9 cellular contexts compared by ENCODE assay signal in the genomic region with DNA sequence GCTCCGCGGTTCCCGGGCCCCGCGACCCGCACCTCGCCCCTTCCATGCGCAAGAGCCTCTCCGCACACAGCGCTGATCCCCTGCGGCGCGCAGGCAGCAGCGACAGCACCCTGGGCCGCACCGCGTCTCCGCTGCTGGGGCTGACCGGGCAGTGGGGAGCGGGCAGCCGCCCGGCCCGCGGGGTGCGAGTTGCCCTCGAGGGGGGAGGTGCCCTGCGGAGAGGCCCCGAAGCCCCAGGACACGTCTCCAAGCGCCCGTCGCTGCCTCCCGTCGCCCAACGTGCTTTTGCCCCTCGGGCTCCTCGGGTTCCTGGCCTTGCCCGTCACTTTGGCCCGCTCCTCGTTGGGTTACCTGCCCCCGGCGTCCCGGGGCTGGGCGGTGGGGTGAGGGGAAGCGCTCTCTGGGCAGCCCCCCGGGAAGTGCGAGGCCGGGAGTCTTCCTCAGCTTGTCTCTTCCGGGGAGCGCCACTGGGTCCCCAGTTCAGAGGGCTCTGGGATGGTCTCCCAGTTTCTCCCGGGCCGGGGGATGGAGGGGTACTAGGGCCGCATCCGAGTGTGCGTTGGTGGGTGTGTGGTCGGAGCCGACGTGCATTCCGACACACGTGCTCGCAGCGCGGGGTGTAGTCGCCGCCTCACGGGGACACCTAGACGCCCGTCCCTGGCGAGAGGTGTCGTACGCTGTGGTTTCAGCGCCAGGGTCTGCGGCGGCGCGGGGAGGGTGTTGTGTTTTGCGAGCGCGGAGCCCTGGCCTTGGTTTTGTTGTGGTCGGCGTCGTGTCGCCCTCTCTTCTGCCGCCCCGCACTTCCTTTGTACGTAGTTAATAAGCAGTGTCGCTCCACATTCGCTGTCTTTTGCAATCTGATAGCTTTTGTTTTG. TPM values are rescaled to one million over a fixed set of nuclear protein-coding genes. Genes with fewer than 3 reads are reported as not detected.
DNase-seq lines count a peak whose midpoint lies in the region; ATAC-seq, FAIRE-seq and TF ChIP-seq lines count a peak whose summit lies in the region.
"Had no signal": no experiment of that assay in that cellular context is flagged by ENCODE, and none has a peak within 500 bp of the region (broad histone marks: within the 10 kb centered on the region; RNA-seq: fewer than 3 reads in every experiment).

No MANE protein-coding gene starts in this region.

- peak overlapping the region; percentile 19 for H3K27ac ChIP-seq in cingulate gyrus (ENCODE audit: low read depth, low read length)
- H3K27ac ChIP-seq in HepG2 (ENCODE audit: extremely low read length, insufficient read depth, low read length): peak overlapping the region; percentile 85
- H3K27ac ChIP-seq: 22Rv1 had no signal

- peaks cover 3% of the 10 kb centered on the region for H3K36me3 Mint-ChIP-seq in activated B cell treated with CpG ODN at 0.5 μM for 24 hours (ENCODE audit: low read depth)

- intact Hi-C loops in activated B cell treated with CpG ODN at 0.5 μM for 24 hours (cut with micrococcal nuclease): loop anchor here (1.0 to 10.0 kb wide), 7 partner anchors 9 to 1952 kb away; partner anchors contain the start of genes ADAMTS17, ASB7, LINS1 and LRRC28
- intact Hi-C loops in HepG2 (cut with micrococcal nuclease; ENCODE audit: unreplicated experiment): loop anchor here (2.0 to 5.0 kb wide), 2 partner anchors 77 to 131 kb away; no protein-coding TSS in a partner anchor

- CTCF ChIA-PET in activated B cell treated with CpG ODN at 0.5 μM for 24 hours (lab: Charles Lee): no interaction called here
- CTCF ChIA-PET in HepG2 (lab: Yijun Ruan, JAX; ENCODE audit: low intra/inter-chr PET ratio, low total read pairs): no interaction called here

- POLR2A ChIA-PET in activated B cell treated with CpG ODN at 0.5 μM for 24 hours (lab: Charles Lee) (interaction anchor here (1.0 kb wide), 1 partner anchor 201 kb away, joined by 3 read pairs; no protein-coding TSS in a partner anchor), HepG2 (lab: Yijun Ruan, JAX) (no interaction called here)

- peaks cover 44% of the 10 kb centered on the region for H3K4me1 ChIP-seq in HepG2 (ENCODE audit: insufficient read depth, low read length)

- H3K4me3 Mint-ChIP-seq in activated B cell treated with CpG ODN at 0.5 μM for 24 hours: peak overlapping the region; percentile 85

- ATAC-seq in activated B cell treated with CpG ODN at 0.5 μM for 24 hours (ENCODE audit: low read depth) (no peak), HepG2 (peak; percentile 59), HG03139 (IDR thresholded peaks at IDR 0.05; ENCODE audit: unreplicated experiment) (no peak), HG02759 (IDR thresholded peaks at IDR 0.05; ENCODE audit: unreplicated experiment) (no peak)

- H3K36me3 ChIP-seq in HepG2 (replicated peaks in 1 of 2; ENCODE audit: control insufficient read depth in 1 of 2, insufficient read depth in 2 of 2, low read length in 2 of 2): no peaks in the 10 kb centered on the region

- no TSS peak for BruUV-seq in HepG2 (replicated peaks; lab: Mats Ljungman, UMichigan)

- no CpG with 5 or more reads among the region's 88 CpGs for WGBS in HepG2 (ENCODE audit: low lambda C conversion rate)

- peak; percentile 27; the same call in 1 of the 2 replicates for TF ChIP-seq RAD21 in HepG2 (CRISPR knock-in tag; IDR thresholded peaks at IDR 0.05)

- H2AFZ ChIP-seq in HepG2 (ENCODE audit: low read length): no peak overlapping the region

- peaks cover 25% of the 10 kb centered on the region for H3K4me1 Mint-ChIP-seq in activated B cell treated with CpG ODN at 0.5 μM for 24 hours

- peak overlapping the region; percentile 83 to 94 (median 91) for H3K4me3 ChIP-seq in HepG2 (replicated peaks in 1 of 3; ENCODE audit: insufficient read depth in 1 of 3, low read depth in 2 of 3, low read length in 3 of 3)

- peaks cover 61% of the 10 kb centered on the region for H3K79me2 ChIP-seq in HepG2 (ENCODE audit: insufficient read depth, low read length)

- TF ChIP-seq CTCF in activated B cell treated with CpG ODN at 0.5 μM for 24 hours (IDR thresholded peaks at IDR 0.05) (no peak), HepG2 (CRISPR knock-in tag; IDR thresholded peaks at IDR 0.05) (peak; percentile 22; the same call in 1 of the 2 replicates)

- H3K9ac ChIP-seq in HepG2 (ENCODE audit: insufficient read depth, low read depth, low read length): peak overlapping the region; percentile 87

- peaks cover 31% of the 10 kb centered on the region for H3K27me3 Mint-ChIP-seq in activated B cell treated with CpG ODN at 0.5 μM for 24 hours

- peak overlapping the region; percentile 92 for H3K4me2 ChIP-seq in HepG2 (ENCODE audit: low read depth, low read length)

- DNase-seq in DMS 273 (lab: John Stamatoyannopoulos, UW; ENCODE audit: unreplicated experiment) (peak; percentile 50), DMS 273 treated with DMSO at 0.1 percent for 48 hours (lab: John Stamatoyannopoulos, UW) (no peak), activated B cell treated with CpG ODN at 0.5 μM for 24 hours (peak; percentile 42), HepG2 (ENCODE audit: low spot score) (peak; percentile 48)
- DNase-seq in stimulated activated CD4-positive, alpha-beta T cell treated with anti-CD3 and anti-CD28 coated beads, TNF-alpha, amount 100 ng/mL, for 4 hours (ENCODE audit: low read depth in 3 of 3): peak; percentile 14 to 39 (median 23)

- H4K20me1 ChIP-seq in HepG2 (ENCODE audit: insufficient read depth, low read length): peaks cover 37% of the 10 kb centered on the region

- FAIRE-seq in HepG2 (lab: Jason Lieb, UNC): no peak

- TF ChIP-seq EP300 in HepG2 (IDR thresholded peaks at IDR 0.05; ENCODE audit: low read depth in 2 of 2, low read length in 2 of 2): no peak
- peak; percentile 26; the same call in 1 of the 2 replicates for TF ChIP-seq EP300 in HepG2 (CRISPR knock-in tag; IDR thresholded peaks at IDR 0.05; ENCODE audit: borderline replicate concordance)

- H3K9me3 ChIP-seq in HepG2 (ENCODE audit: low read length): no peaks in the 10 kb centered on the region

- no peaks in the 10 kb centered on the region for H3K9me3 Mint-ChIP-seq in activated B cell treated with CpG ODN at 0.5 μM for 24 hours

- peak overlapping the region; percentile 83 for H3K27ac Mint-ChIP-seq in activated B cell treated with CpG ODN at 0.5 μM for 24 hours

- in situ Hi-C loops in HepG2 (cut with HindIII; ENCODE audit: extremely low pct_ligation_motif_present, low pct_unique_long_range_greater_than_20kb): loop anchor here (10.0 kb wide), 1 partner anchor 125 kb away; no protein-coding TSS in a partner anchor

- peak in 1 of 2 experiments; percentile 30; a peak in 2 of 4 replicates for TF ChIP-seq POLR2A in HepG2 (IDR thresholded peaks at IDR 0.05; ENCODE audit: insufficient read depth in 1 of 2, low read depth in 2 of 2, low read length in 2 of 2)

- H3K27me3 ChIP-seq in HepG2 (ENCODE audit: control insufficient read depth in 1 of 2, insufficient read depth in 2 of 2, low read length in 2 of 2): peaks cover 0 to 9% of the 10 kb centered on the region in 2 experiments; a peak in 2 of 5 replicates

TF ChIP-seq in HepG2, 621 proteins besides CTCF, POLR2A, EP300 and RAD21 (continues in another document):
- TF ChIP-seq ZNF777 (CRISPR knock-in tag; IDR thresholded peaks at IDR 0.05) (peak; percentile 86), HIVEP1 (CRISPR knock-in tag; IDR thresholded peaks at IDR 0.05) (0 out of 2 replicates have a peak, but pooled peaks have one; percentile 36), EZH2 (conservative IDR thresholded peaks at IDR 0.05; ENCODE audit: low read depth, low read length) (no peak), DRAP1 (CRISPR knock-in tag; IDR thresholded peaks at IDR 0.05) (peak; percentile 52; the same call in 1 of the 2 replicates), ZEB1 (IDR thresholded peaks at IDR 0.05; ENCODE audit: insufficient replicate concordance, low read depth) (no peak), HNF4A (CRISPR knock-in tag; IDR thresholded peaks at IDR 0.05) (no peak), ZNF20 (CRISPR knock-in tag; IDR thresholded peaks at IDR 0.05) (0 out of 2 replicates have a peak, but pooled peaks have one; percentile 31), HMGA1 (CRISPR knock-in tag; conservative IDR thresholded peaks at IDR 0.05) (no peak)

RNA-seq across cellular contexts. Expression of gene IGF1R, which starts 1.9 kb away (rescaled TPM):
- total RNA-seq in activated B cell treated with CpG ODN at 0.5 μM for 24 hours: 5.9 and 6.7 TPM in 2 replicates
- 12.0 and 15.9 TPM in 2 replicates for total RNA-seq in HepG2 (2016; rRNA removed; fragmentation: Illumina TruSeq; extraction: Trizol)
- 22.3 and 26.4 TPM in 2 replicates for total RNA-seq in HepG2 (2016; cell fraction: cytosol; rRNA removed; fragmentation: Illumina TruSeq; extraction: Trizol; ENCODE audit: low read depth)
- 12.4 and 15.9 TPM in 2 replicates for total RNA-seq in HepG2 (2016; cell fraction: insoluble cytoplasmic fraction; rRNA removed; fragmentation: Illumina TruSeq; extraction: Trizol)
- total RNA-seq in HepG2 (2016; cell fraction: membrane; rRNA removed; fragmentation: Illumina TruSeq; extraction: Trizol): 9.1 and 9.4 TPM in 2 replicates
- 30.4 and 44.0 TPM in 2 replicates for total RNA-seq in HepG2 (2016; cell fraction: nucleus; rRNA removed; fragmentation: Illumina TruSeq; extraction: Trizol)
- polyA plus RNA-seq in HepG2 (2011; rRNA removed): 18.4 and 22.8 TPM in 2 replicates
- 18.9 and 21.0 TPM in 2 replicates for polyA plus RNA-seq in HepG2 (2011; cell fraction: cytosol; rRNA removed)
- polyA plus RNA-seq in HepG2 (2011; cell fraction: nucleus; rRNA removed): 132 and 162 TPM in 2 replicates
- polyA plus RNA-seq in HepG2 (2012): 24.6 and 26.4 TPM in 2 replicates
- 0.51 and 0.54 TPM in 2 replicates for polyA plus RNA-seq in HepG2 (2016; cell fraction: cytosol; fragmentation: Illumina TruSeq; extraction: Trizol; ENCODE audit: low read depth)
- 5.1 and 6.9 TPM in 2 replicates for polyA plus RNA-seq in HepG2 (2016; cell fraction: insoluble cytoplasmic fraction; fragmentation: Illumina TruSeq; extraction: Trizol; ENCODE audit: low read depth)
- 1.3 and 1.5 TPM in 2 replicates for polyA plus RNA-seq in HepG2 (2016; cell fraction: membrane; fragmentation: Illumina TruSeq; extraction: Trizol; ENCODE audit: low read depth)
- polyA plus RNA-seq in HepG2 (2016; cell fraction: nucleus; fragmentation: Illumina TruSeq; extraction: Trizol; ENCODE audit: insufficient read depth, low read depth): 18.9 and 21.8 TPM in 2 replicates
- 153 and 191 TPM in 2 replicates for polyA minus RNA-seq in HepG2 (2011; rRNA and poly(A)+ RNA removed; ENCODE audit: low replicate concordance)
- 117 and 121 TPM in 2 replicates for polyA minus RNA-seq in HepG2 (2011; cell fraction: cytosol; rRNA and poly(A)+ RNA removed)
- polyA minus RNA-seq in HepG2 (2011; cell fraction: nucleus; rRNA and poly(A)+ RNA removed): 127 TPM in 2 replicates
